3 cellular contexts compared by ENCODE assay signal in genomic region chr17:72887917-72888316, GRCh38.
TF ChIP-seq lines count a peak whose summit lies in the region.

No MANE protein-coding gene starts in this region.

TF ChIP-seq in SK-N-SH treated with all-trans-retinoic acid at 6 μM for 48 hours, 23 proteins besides CTCF, POLR2A, EP300 and RAD21 (continued from another document):
- no peak for TF ChIP-seq BACH2 (CRISPR knock-in tag; IDR thresholded peaks at IDR 0.05; ENCODE audit: borderline replicate concordance)

TF ChIP-seq in SK-N-SH, 30 proteins besides CTCF, POLR2A, EP300 and RAD21 (continued from another document):
- no peak for TF ChIP-seq CHD2 (IDR thresholded peaks at IDR 0.05; ENCODE audit: low read length, partially characterized antibody)
- no peak for TF ChIP-seq GABPA (IDR thresholded peaks at IDR 0.05; ENCODE audit: low read depth)
- no peak for TF ChIP-seq ZBTB33 (IDR thresholded peaks at IDR 0.05; ENCODE audit: borderline replicate concordance, low read depth)
- no peak for TF ChIP-seq PBX3 (IDR thresholded peaks at IDR 0.05)
- no peak for TF ChIP-seq TCF12 (IDR thresholded peaks at IDR 0.05)
- no peak for TF ChIP-seq POLR2AphosphoS5 (IDR thresholded peaks at IDR 0.05; ENCODE audit: low read depth, low read length)
- TF ChIP-seq RXRA (IDR thresholded peaks at IDR 0.05; ENCODE audit: borderline replicate concordance, low read depth) = no peak
- no peak for TF ChIP-seq TAF1 (IDR thresholded peaks at IDR 0.05; ENCODE audit: borderline replicate concordance, low read depth, low read length)
- TF ChIP-seq MXI1 (IDR thresholded peaks at IDR 0.05; ENCODE audit: low read depth, low read length) = no peak
- no peak for TF ChIP-seq MEF2A (IDR thresholded peaks at IDR 0.05; ENCODE audit: borderline replicate concordance, low read depth)
- TF ChIP-seq NFIC (IDR thresholded peaks at IDR 0.05; ENCODE audit: borderline replicate concordance) = no peak

TF ChIP-seq in GM12878, 131 proteins besides CTCF, POLR2A, EP300 and RAD21 (continued from another document):
- no peak for TF ChIP-seq FOXK2 (IDR thresholded peaks at IDR 0.05)
- no peak for TF ChIP-seq PRDM15 (CRISPR knock-in tag; IDR thresholded peaks at IDR 0.05)
- no peak for TF ChIP-seq MXI1 (IDR thresholded peaks at IDR 0.05; ENCODE audit: low read depth, low read length)
- TF ChIP-seq SREBF1 (IDR thresholded peaks at IDR 0.05; ENCODE audit: low read length) = no peak
- TF ChIP-seq SUPT20H (IDR thresholded peaks at IDR 0.05; ENCODE audit: borderline replicate concordance, control insufficient read depth, low read depth, low read length) = no peak
- TF ChIP-seq CREB1 (IDR thresholded peaks at IDR 0.05; ENCODE audit: low read depth) = no peak
- no peak for TF ChIP-seq IKZF2 (IDR thresholded peaks at IDR 0.05)
- no peak for TF ChIP-seq ZNF274 (IDR thresholded peaks at IDR 0.05; ENCODE audit: insufficient read depth, insufficient read length)
